Comparison of ENCODE assay signal across 1 cellular context in the genomic region with DNA sequence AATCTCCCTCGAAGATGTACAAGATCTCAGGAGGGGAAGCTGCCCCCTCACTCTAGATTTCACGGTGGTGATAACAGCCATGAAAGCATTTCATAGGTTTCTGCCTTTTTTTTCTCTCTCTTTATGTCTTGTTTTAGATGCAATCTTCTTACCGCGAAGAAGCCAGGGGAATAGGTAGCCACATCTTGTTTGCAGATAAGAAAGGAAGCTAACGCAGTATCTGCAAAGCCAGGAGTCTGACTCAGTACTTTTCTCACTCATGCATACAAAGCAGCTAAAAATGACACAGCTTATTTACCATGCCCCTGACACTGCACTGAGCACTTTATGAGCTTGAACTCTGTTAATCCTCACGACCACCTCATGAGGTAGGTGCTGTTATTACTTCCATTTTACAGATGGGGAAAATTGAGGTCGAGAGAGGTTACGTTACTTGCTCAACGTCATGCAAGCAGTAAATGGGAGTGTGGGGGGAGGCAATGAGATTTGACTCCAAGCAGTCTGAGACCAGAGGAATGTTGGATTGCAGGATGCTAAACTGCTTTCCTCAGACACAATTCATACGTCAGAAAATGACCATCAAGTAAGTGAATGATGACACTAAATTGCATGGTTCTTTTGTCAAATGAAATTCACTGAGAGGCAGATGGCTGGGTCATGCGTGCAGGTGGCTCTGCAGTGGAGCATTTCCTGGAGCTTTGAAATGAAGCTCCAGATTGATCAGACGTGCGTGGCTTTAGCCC.
A peak's percentile ranks its signal among the peaks of the same experiment; 100 is the strongest.
TF ChIP-seq lines count a peak whose summit lies in the region.

No MANE protein-coding gene starts in this region.

TF ChIP-seq in HEK293, 187 proteins besides CTCF, POLR2A, EP300 and RAD21 (continued from another document and continues in another):
- TF ChIP-seq, protein P1, sequence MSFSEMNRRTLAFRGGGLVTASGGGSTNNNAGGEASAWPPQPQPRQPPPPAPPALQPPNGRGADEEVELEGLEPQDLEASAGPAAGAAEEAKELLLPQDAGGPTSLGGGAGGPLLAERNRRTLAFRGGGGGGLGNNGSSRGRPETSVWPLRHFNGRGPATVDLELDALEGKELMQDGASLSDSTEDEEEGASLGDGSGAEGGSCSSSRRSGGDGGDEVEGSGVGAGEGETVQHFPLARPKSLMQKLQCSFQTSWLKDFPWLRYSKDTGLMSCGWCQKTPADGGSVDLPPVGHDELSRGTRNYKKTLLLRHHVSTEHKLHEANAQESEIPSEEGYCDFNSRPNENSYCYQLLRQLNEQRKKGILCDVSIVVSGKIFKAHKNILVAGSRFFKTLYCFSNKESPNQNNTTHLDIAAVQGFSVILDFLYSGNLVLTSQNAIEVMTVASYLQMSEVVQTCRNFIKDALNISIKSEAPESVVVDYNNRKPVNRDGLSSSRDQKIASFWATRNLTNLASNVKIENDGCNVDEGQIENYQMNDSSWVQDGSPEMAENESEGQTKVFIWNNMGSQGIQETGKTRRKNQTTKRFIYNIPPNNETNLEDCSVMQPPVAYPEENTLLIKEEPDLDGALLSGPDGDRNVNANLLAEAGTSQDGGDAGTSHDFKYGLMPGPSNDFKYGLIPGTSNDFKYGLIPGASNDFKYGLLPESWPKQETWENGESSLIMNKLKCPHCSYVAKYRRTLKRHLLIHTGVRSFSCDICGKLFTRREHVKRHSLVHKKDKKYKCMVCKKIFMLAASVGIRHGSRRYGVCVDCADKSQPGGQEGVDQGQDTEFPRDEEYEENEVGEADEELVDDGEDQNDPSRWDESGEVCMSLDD (tag by site-specific recombination; IDR thresholded peaks at IDR 0.05) = no peak
- TF ChIP-seq ZNF138 (tag by site-specific recombination; IDR thresholded peaks at IDR 0.05; ENCODE audit: borderline replicate concordance) = no peak
- TF ChIP-seq ZNF24 (tag by site-specific recombination; IDR thresholded peaks at IDR 0.05) = 0 out of 2 replicates have a peak, but pooled peaks have one; percentile 22
- 0 out of 2 replicates have a peak, but pooled peaks have one; percentile 21 for TF ChIP-seq ZNF600 (tag by site-specific recombination; IDR thresholded peaks at IDR 0.05)
- TF ChIP-seq ZXDB (tag by site-specific recombination; IDR thresholded peaks at IDR 0.05) = peak; percentile 38; the same call in 1 of the 2 replicates
- TF ChIP-seq, protein P2, sequence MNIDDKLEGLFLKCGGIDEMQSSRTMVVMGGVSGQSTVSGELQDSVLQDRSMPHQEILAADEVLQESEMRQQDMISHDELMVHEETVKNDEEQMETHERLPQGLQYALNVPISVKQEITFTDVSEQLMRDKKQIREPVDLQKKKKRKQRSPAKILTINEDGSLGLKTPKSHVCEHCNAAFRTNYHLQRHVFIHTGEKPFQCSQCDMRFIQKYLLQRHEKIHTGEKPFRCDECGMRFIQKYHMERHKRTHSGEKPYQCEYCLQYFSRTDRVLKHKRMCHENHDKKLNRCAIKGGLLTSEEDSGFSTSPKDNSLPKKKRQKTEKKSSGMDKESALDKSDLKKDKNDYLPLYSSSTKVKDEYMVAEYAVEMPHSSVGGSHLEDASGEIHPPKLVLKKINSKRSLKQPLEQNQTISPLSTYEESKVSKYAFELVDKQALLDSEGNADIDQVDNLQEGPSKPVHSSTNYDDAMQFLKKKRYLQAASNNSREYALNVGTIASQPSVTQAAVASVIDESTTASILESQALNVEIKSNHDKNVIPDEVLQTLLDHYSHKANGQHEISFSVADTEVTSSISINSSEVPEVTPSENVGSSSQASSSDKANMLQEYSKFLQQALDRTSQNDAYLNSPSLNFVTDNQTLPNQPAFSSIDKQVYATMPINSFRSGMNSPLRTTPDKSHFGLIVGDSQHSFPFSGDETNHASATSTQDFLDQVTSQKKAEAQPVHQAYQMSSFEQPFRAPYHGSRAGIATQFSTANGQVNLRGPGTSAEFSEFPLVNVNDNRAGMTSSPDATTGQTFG (tag by site-specific recombination; IDR thresholded peaks at IDR 0.05; ENCODE audit: borderline replicate concordance) = no peak
- TF ChIP-seq, protein P3, sequence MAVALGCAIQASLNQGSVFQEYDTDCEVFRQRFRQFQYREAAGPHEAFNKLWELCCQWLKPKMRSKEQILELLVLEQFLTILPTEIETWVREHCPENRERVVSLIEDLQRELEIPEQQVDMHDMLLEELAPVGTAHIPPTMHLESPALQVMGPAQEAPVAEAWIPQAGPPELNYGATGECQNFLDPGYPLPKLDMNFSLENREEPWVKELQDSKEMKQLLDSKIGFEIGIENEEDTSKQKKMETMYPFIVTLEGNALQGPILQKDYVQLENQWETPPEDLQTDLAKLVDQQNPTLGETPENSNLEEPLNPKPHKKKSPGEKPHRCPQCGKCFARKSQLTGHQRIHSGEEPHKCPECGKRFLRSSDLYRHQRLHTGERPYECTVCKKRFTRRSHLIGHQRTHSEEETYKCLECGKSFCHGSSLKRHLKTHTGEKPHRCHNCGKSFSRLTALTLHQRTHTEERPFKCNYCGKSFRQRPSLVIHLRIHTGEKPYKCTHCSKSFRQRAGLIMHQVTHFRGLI (tag by site-specific recombination; IDR thresholded peaks at IDR 0.05) = no peak
- no peak for TF ChIP-seq ZNF26 (tag by site-specific recombination; IDR thresholded peaks at IDR 0.05)
- no peak for TF ChIP-seq ZNF292 (tag by site-specific recombination; IDR thresholded peaks at IDR 0.05; ENCODE audit: borderline replicate concordance, low read depth)
- TF ChIP-seq ZNF747 (tag by site-specific recombination; IDR thresholded peaks at IDR 0.05) = no peak
- no peak for TF ChIP-seq ZFHX2 (tag by site-specific recombination; conservative IDR thresholded peaks at IDR 0.05)
- TF ChIP-seq ZBTB17 (tag by site-specific recombination; IDR thresholded peaks at IDR 0.05) = peak; percentile 28; the same call in 1 of the 2 replicates
- no peak for TF ChIP-seq SP3 (tag by site-specific recombination; IDR thresholded peaks at IDR 0.05)
- no peak for TF ChIP-seq ZNF16 (tag by site-specific recombination; IDR thresholded peaks at IDR 0.05; ENCODE audit: low read depth)
- TF ChIP-seq SP7 (tag by site-specific recombination; IDR thresholded peaks at IDR 0.05) = peak; percentile 29; the same call in 1 of the 2 replicates
- no peak for TF ChIP-seq ZNF518A (tag by site-specific recombination; conservative IDR thresholded peaks at IDR 0.05; ENCODE audit: low read depth)
- 0 out of 2 replicates have a peak, but pooled peaks have one; percentile 27 for TF ChIP-seq ZNF501 (tag by site-specific recombination; IDR thresholded peaks at IDR 0.05)
- no peak for TF ChIP-seq TCF7L2 (IDR thresholded peaks at IDR 0.05; ENCODE audit: borderline replicate concordance, low read depth, low read length)
- TF ChIP-seq, protein P4, sequence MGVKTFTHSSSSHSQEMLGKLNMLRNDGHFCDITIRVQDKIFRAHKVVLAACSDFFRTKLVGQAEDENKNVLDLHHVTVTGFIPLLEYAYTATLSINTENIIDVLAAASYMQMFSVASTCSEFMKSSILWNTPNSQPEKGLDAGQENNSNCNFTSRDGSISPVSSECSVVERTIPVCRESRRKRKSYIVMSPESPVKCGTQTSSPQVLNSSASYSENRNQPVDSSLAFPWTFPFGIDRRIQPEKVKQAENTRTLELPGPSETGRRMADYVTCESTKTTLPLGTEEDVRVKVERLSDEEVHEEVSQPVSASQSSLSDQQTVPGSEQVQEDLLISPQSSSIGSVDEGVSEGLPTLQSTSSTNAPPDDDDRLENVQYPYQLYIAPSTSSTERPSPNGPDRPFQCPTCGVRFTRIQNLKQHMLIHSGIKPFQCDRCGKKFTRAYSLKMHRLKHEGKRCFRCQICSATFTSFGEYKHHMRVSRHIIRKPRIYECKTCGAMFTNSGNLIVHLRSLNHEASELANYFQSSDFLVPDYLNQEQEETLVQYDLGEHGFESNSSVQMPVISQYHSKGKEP (tag by site-specific recombination; IDR thresholded peaks at IDR 0.05) = peak; percentile 82
- no peak for TF ChIP-seq ZNF335 (tag by site-specific recombination; conservative IDR thresholded peaks at IDR 0.05)
- no peak for TF ChIP-seq OVOL3 (tag by site-specific recombination; IDR thresholded peaks at IDR 0.05)
- peak; percentile 39; the same call in 1 of the 2 replicates for TF ChIP-seq OSR2 (tag by site-specific recombination; IDR thresholded peaks at IDR 0.05)
- no peak for TF ChIP-seq PBX3 (CRISPR knock-in tag; IDR thresholded peaks at IDR 0.05)
- no peak for TF ChIP-seq GFI1B (tag by site-specific recombination; IDR thresholded peaks at IDR 0.05)
- TF ChIP-seq ZNF10 (tag by site-specific recombination; IDR thresholded peaks at IDR 0.05) = no peak
- no peak for TF ChIP-seq ZBTB7A (tag by site-specific recombination; IDR thresholded peaks at IDR 0.05; ENCODE audit: low read depth)
- TF ChIP-seq ZNF324 (tag by site-specific recombination; IDR thresholded peaks at IDR 0.05) = no peak
- TF ChIP-seq, protein P5, sequence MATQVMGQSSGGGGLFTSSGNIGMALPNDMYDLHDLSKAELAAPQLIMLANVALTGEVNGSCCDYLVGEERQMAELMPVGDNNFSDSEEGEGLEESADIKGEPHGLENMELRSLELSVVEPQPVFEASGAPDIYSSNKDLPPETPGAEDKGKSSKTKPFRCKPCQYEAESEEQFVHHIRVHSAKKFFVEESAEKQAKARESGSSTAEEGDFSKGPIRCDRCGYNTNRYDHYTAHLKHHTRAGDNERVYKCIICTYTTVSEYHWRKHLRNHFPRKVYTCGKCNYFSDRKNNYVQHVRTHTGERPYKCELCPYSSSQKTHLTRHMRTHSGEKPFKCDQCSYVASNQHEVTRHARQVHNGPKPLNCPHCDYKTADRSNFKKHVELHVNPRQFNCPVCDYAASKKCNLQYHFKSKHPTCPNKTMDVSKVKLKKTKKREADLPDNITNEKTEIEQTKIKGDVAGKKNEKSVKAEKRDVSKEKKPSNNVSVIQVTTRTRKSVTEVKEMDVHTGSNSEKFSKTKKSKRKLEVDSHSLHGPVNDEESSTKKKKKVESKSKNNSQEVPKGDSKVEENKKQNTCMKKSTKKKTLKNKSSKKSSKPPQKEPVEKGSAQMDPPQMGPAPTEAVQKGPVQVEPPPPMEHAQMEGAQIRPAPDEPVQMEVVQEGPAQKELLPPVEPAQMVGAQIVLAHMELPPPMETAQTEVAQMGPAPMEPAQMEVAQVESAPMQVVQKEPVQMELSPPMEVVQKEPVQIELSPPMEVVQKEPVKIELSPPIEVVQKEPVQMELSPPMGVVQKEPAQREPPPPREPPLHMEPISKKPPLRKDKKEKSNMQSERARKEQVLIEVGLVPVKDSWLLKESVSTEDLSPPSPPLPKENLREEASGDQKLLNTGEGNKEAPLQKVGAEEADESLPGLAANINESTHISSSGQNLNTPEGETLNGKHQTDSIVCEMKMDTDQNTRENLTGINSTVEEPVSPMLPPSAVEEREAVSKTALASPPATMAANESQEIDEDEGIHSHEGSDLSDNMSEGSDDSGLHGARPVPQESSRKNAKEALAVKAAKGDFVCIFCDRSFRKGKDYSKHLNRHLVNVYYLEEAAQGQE (tag by site-specific recombination; IDR thresholded peaks at IDR 0.05) = no peak
- TF ChIP-seq ZNF626 (tag by site-specific recombination; IDR thresholded peaks at IDR 0.05) = no peak
